10 cellular contexts compared by ENCODE assay signal in the genomic region with DNA sequence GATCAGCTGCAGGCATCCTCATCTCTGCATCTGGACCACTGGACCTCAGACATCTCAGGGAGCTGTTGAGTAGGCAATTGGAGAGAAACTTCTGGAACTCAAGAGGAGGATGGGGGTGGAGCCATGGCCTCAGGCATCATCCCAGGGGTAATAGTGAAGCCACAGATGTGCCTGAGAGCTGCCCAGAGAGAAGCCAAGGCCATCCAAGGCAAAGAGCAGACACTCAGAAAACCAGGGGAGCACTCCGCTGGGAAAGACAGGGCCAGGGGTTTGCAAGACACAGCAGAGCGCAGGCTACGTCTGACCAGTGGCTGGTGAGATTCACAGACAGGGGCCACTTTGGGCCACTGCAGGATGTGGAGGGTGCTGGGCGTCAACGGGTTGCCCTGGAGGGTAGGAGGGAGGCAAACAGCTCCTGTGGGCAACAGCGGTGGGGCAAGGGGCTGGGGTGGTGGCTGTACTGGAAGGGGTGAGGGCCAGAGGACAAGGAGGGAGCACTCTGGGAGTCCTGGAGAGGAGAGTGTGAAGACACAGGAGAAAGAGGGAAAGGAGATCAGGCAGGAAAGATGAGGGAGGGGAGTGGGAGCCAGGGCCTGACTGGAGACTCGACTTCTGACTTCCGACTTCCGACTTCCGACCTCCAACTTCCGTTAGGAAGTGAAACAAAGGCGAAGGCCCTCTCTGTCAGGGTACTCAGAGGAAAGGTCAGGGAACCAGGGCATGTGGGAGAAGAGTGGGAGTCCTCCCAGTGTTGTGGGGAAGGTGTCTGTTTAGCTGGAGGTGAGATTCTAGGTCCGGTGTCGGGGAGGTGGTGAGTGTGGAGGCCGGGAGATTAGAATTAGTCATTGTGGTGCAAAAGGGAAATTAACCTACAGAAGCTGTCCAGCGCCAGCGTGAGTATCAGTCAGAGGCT.
DNase-seq lines count a peak whose midpoint lies in the region; ATAC-seq and TF ChIP-seq lines count a peak whose summit lies in the region.
"Had no signal": no experiment of that assay in that cellular context is flagged by ENCODE, and none has a peak within 500 bp of the region (broad histone marks: within the 10 kb centered on the region; RNA-seq: fewer than 3 reads in every experiment).

No MANE protein-coding gene starts in this region.

- H3K27me3 Mint-ChIP-seq in activated naive CD8-positive, alpha-beta T cell treated with anti-CD3 and anti-CD28 coated beads, Interleukin-2, amount 50 U/mL, for 24 hours, result no peaks in the 10 kb centered on the region
- H3K27me3 Mint-ChIP-seq in activated naive CD8-positive, alpha-beta T cell treated with anti-CD3 and anti-CD28 coated beads for 36 hours, result no peaks in the 10 kb centered on the region
- no peaks in the 10 kb centered on the region for H3K27me3 Mint-ChIP-seq in stimulated activated naive CD8-positive, alpha-beta T cell treated with anti-CD3 and anti-CD28 coated beads, Interleukin-15, amount 100 ng/mL, for 72 hours

- TF ChIP-seq CTCF in coronary artery (IDR thresholded peaks at IDR 0.05), result no peak

- DNase-seq in activated naive CD8-positive, alpha-beta T cell treated with anti-CD3 and anti-CD28 coated beads, Interleukin-2, amount 50 U/mL, for 24 hours, result no peak
- no peak for DNase-seq in activated naive CD8-positive, alpha-beta T cell treated with anti-CD3 and anti-CD28 coated beads for 36 hours
- DNase-seq in NOMO-1 (lab: John Stamatoyannopoulos, UW; ENCODE audit: unreplicated experiment in 2 of 2) (peak; percentile 69 to 77), coronary artery (ENCODE audit: low spot score) (peak; percentile 58), inferior parietal cortex (ENCODE audit: extremely low spot score) (no peak)
- DNase-seq in stimulated activated naive CD8-positive, alpha-beta T cell treated with anti-CD3 and anti-CD28 coated beads, Interleukin-15, amount 100 ng/mL, for 72 hours, result no peak
- DNase-seq: activated naive CD4-positive, alpha-beta T cell; hypothalamus had no signal

- H3K27ac ChIP-seq in coronary artery, result no peak overlapping the region

- no peak overlapping the region for H3K4me3 Mint-ChIP-seq in activated naive CD8-positive, alpha-beta T cell treated with anti-CD3 and anti-CD28 coated beads, Interleukin-2, amount 50 U/mL, for 24 hours
- H3K4me3 Mint-ChIP-seq in activated naive CD8-positive, alpha-beta T cell treated with anti-CD3 and anti-CD28 coated beads for 36 hours, result no peak overlapping the region
- no peak overlapping the region for H3K4me3 Mint-ChIP-seq in stimulated activated naive CD8-positive, alpha-beta T cell treated with anti-CD3 and anti-CD28 coated beads, Interleukin-15, amount 100 ng/mL, for 72 hours

- H3K36me3 Mint-ChIP-seq in activated naive CD8-positive, alpha-beta T cell treated with anti-CD3 and anti-CD28 coated beads, Interleukin-2, amount 50 U/mL, for 24 hours (ENCODE audit: low read depth), result peaks cover 3% of the 10 kb centered on the region
- no peaks in the 10 kb centered on the region for H3K36me3 Mint-ChIP-seq in activated naive CD8-positive, alpha-beta T cell treated with anti-CD3 and anti-CD28 coated beads for 36 hours

- no peaks in the 10 kb centered on the region for H3K9me3 Mint-ChIP-seq in activated naive CD8-positive, alpha-beta T cell treated with anti-CD3 and anti-CD28 coated beads, Interleukin-2, amount 50 U/mL, for 24 hours
- no peaks in the 10 kb centered on the region for H3K9me3 Mint-ChIP-seq in activated naive CD8-positive, alpha-beta T cell treated with anti-CD3 and anti-CD28 coated beads for 36 hours
- no peaks in the 10 kb centered on the region for H3K9me3 Mint-ChIP-seq in stimulated activated naive CD8-positive, alpha-beta T cell treated with anti-CD3 and anti-CD28 coated beads, Interleukin-15, amount 100 ng/mL, for 72 hours

- no peak overlapping the region for H3K27ac Mint-ChIP-seq in activated naive CD8-positive, alpha-beta T cell treated with anti-CD3 and anti-CD28 coated beads, Interleukin-2, amount 50 U/mL, for 24 hours
- no peak overlapping the region for H3K27ac Mint-ChIP-seq in activated naive CD8-positive, alpha-beta T cell treated with anti-CD3 and anti-CD28 coated beads for 36 hours
- H3K27ac Mint-ChIP-seq in stimulated activated naive CD8-positive, alpha-beta T cell treated with anti-CD3 and anti-CD28 coated beads, Interleukin-15, amount 100 ng/mL, for 72 hours, result peak overlapping the region in 1 of 2 donors; percentile 19

- peak; percentile 56 for ATAC-seq in activated naive CD8-positive, alpha-beta T cell treated with anti-CD3 and anti-CD28 coated beads, Interleukin-2, amount 50 U/mL, for 24 hours
- ATAC-seq in stimulated activated naive CD8-positive, alpha-beta T cell treated with anti-CD3 and anti-CD28 coated beads, Interleukin-15, amount 100 ng/mL, for 72 hours, result peak; percentile 50
- ATAC-seq in HG03095 (IDR thresholded peaks at IDR 0.05; ENCODE audit: unreplicated experiment) (no peak), HG02759 (IDR thresholded peaks at IDR 0.05; ENCODE audit: unreplicated experiment) (no peak)

- no peak overlapping the region for H3K4me3 ChIP-seq in coronary artery

- H3K4me1 Mint-ChIP-seq in activated naive CD8-positive, alpha-beta T cell treated with anti-CD3 and anti-CD28 coated beads, Interleukin-2, amount 50 U/mL, for 24 hours, result peaks cover 12% of the 10 kb centered on the region
- H3K4me1 Mint-ChIP-seq in activated naive CD8-positive, alpha-beta T cell treated with anti-CD3 and anti-CD28 coated beads for 36 hours, result no peaks in the 10 kb centered on the region
- H3K4me1 Mint-ChIP-seq in stimulated activated naive CD8-positive, alpha-beta T cell treated with anti-CD3 and anti-CD28 coated beads, Interleukin-15, amount 100 ng/mL, for 72 hours, result peaks cover 31% of the 10 kb centered on the region

Comparison
In these comparisons a context has a peak if more than half of its experiments do, and no peak if none do; other contexts are left out.
1. ATAC-seq: peak in activated naive CD8-positive, alpha-beta T cell treated with anti-CD3 and anti-CD28 coated beads, Interleukin-2, amount 50 U/mL, for 24 hours (single experiment) and stimulated activated naive CD8-positive, alpha-beta T cell treated with anti-CD3 and anti-CD28 coated beads, Interleukin-15, amount 100 ng/mL, for 72 hours (single experiment); none in HG03095 (single experiment) and HG02759 (single experiment).
2. DNase-seq: peak in NOMO-1 (2 of 2) and coronary artery (single experiment); none in activated naive CD8-positive, alpha-beta T cell treated with anti-CD3 and anti-CD28 coated beads, Interleukin-2, amount 50 U/mL, for 24 hours (single experiment), activated naive CD8-positive, alpha-beta T cell treated with anti-CD3 and anti-CD28 coated beads for 36 hours (single experiment), stimulated activated naive CD8-positive, alpha-beta T cell treated with anti-CD3 and anti-CD28 coated beads, Interleukin-15, amount 100 ng/mL, for 72 hours (0 of 2) and inferior parietal cortex (single experiment).